19 cellular contexts compared by ENCODE assay signal in genomic region chr7:1141651-1142050, GRCh38. TPM values are rescaled to one million over a fixed set of nuclear protein-coding genes. Genes with fewer than 3 reads are reported as not detected.
A peak's percentile ranks its signal among the peaks of the same experiment; 100 is the strongest.
DNase-seq lines count a peak whose midpoint lies in the region; ATAC-seq and TF ChIP-seq lines count a peak whose summit lies in the region.
"Had no signal": no experiment of that assay in that cellular context is flagged by ENCODE, and none has a peak within 500 bp of the region (broad histone marks: within the 10 kb centered on the region; RNA-seq: fewer than 3 reads in every experiment).

No MANE protein-coding gene starts in this region.

- 85 to 89% methylated on average over 6 of the region's 6 CpGs for WGBS in aorta, 2 donors

- DNase-seq in NCI-H82 (lab: John Stamatoyannopoulos, UW) (peak; percentile 93), fibroblast of mammary gland (ENCODE audit: low read depth) (peak; percentile 44), posterior vena cava (ENCODE audit: low spot score) (peak; percentile 45), aorta (peak; percentile 11 to 13)
- DNase-seq in activated naive CD4-positive, alpha-beta T cell treated with anti-CD3 and anti-CD28 coated beads, Interleukin-2, amount 50 U/mL, for 72 hours (ENCODE audit: low spot score in 2 of 2): no peak
- DNase-seq: C1 segment of cervical spinal cord, DMS79 treated with DMSO at 0.1 percent for 48 hours, H7, HFFc6, IMR-90, Karpas-422, NCI-H1105, NCI-H2081, NCI-H2171 treated with DMSO at 0.1 percent for 48 hours, NCI-H446, NCI-H69, Right ventricle myocardium superior had no signal

- intact Hi-C loops in posterior vena cava (cut with DNase I) (no loop called here), aorta (cut with DNase I) (loop anchor here (5.0 kb wide), 3 partner anchors 144 to 164 kb away; partner anchors contain the start of gene COX19 (in 1 of the 2))

- H3K36me3 ChIP-seq in aorta (ENCODE audit: control insufficient read depth in 1 of 2, insufficient read depth in 2 of 2, low read length in 1 of 2): no peaks in the 10 kb centered on the region

- no peak overlapping the region for H3K27ac Mint-ChIP-seq in activated naive CD4-positive, alpha-beta T cell treated with anti-CD3 and anti-CD28 coated beads, Interleukin-2, amount 50 U/mL, for 72 hours
- H3K27ac Mint-ChIP-seq: HFFc6 had no signal

- no peaks in the 10 kb centered on the region for H3K9me3 ChIP-seq in aorta (ENCODE audit: control insufficient read depth, low read length)

- H3K4me3 ChIP-seq in fibroblast of mammary gland (ENCODE audit: control insufficient read depth, low read depth, low read length) (no peak overlapping the region), aorta (ENCODE audit: low read length in 2 of 2) (no peak overlapping the region)

- no peaks in the 10 kb centered on the region for H3K4me1 ChIP-seq in aorta (ENCODE audit: control insufficient read depth in 1 of 2, insufficient read depth in 2 of 2, low read length in 2 of 2)

- ATAC-seq in aorta (ENCODE audit: low FRiP score) (no peak), HG02970 (IDR thresholded peaks at IDR 0.05; ENCODE audit: low FRiP score, unreplicated experiment) (no peak), GM19351 (IDR thresholded peaks at IDR 0.05; ENCODE audit: unreplicated experiment) (no peak)
- ATAC-seq in activated naive CD4-positive, alpha-beta T cell treated with anti-CD3 and anti-CD28 coated beads, Interleukin-2, amount 50 U/mL, for 72 hours: no peak

- H3K36me3 Mint-ChIP-seq in activated naive CD4-positive, alpha-beta T cell treated with anti-CD3 and anti-CD28 coated beads, Interleukin-2, amount 50 U/mL, for 72 hours: no peaks in the 10 kb centered on the region

- no peaks in the 10 kb centered on the region for H3K9me3 Mint-ChIP-seq in activated naive CD4-positive, alpha-beta T cell treated with anti-CD3 and anti-CD28 coated beads, Interleukin-2, amount 50 U/mL, for 72 hours
- H3K9me3 Mint-ChIP-seq: HFFc6 had no signal

- TF ChIP-seq CTCF in fibroblast of mammary gland (conservative IDR thresholded peaks at IDR 0.05; ENCODE audit: control insufficient read depth, insufficient read depth, low read depth, low read length): no peak

- no peak overlapping the region for H3K27ac ChIP-seq in aorta (ENCODE audit: low read depth in 1 of 2, low read length in 2 of 2)

- no peaks in the 10 kb centered on the region for H3K27me3 ChIP-seq in aorta (ENCODE audit: control insufficient read depth in 1 of 2, insufficient read depth in 2 of 2, low read length in 1 of 2)

RNA-seq across cellular contexts. Expression of gene ZFAND2A, which starts 18.3 kb away (rescaled TPM):
- total RNA-seq in posterior vena cava (10 to 100 TPM; 22.6 to 30.9 TPM), aorta (10 to 100 TPM; 18.8 to 24.8 TPM)
- 10 to 100 TPM; 54.7 to 64.6 TPM for polyA plus RNA-seq in aorta
- total RNA-seq in activated naive CD4-positive, alpha-beta T cell treated with anti-CD3 and anti-CD28 coated beads, Interleukin-2, amount 50 U/mL, for 72 hours: 10 to 100 TPM; 27.6 to 29.8 TPM

RNA-seq across cellular contexts. Expression of gene GPER1, which starts 53.7 kb away (rescaled TPM):
- total RNA-seq in posterior vena cava: 1 to 10 TPM; 5.5 to 6.6 TPM
- 10 to 100 TPM in 1 of 2 donors, 1 to 10 TPM in 1; 4.5 to 11.2 TPM for total RNA-seq in aorta
- 1 to 10 TPM; 2.8 to 5.0 TPM for polyA plus RNA-seq in aorta
- total RNA-seq in activated naive CD4-positive, alpha-beta T cell treated with anti-CD3 and anti-CD28 coated beads, Interleukin-2, amount 50 U/mL, for 72 hours: not detected

Comparison
In these comparisons a context has a peak if more than half of its experiments do, and no peak if none do; other contexts are left out.
1. DNase-seq: peak in NCI-H82 (single experiment), fibroblast of mammary gland (single experiment), posterior vena cava (single experiment) and aorta (2 of 2); none in activated naive CD4-positive, alpha-beta T cell treated with anti-CD3 and anti-CD28 coated beads, Interleukin-2, amount 50 U/mL, for 72 hours (0 of 2).
2. RNA of gene GPER1, which starts 53.7 kb away (total RNA-seq): 4.5 to 11.2 TPM in aorta and 5.5 to 6.6 TPM in posterior vena cava; not detected in activated naive CD4-positive, alpha-beta T cell treated with anti-CD3 and anti-CD28 coated beads, Interleukin-2, amount 50 U/mL, for 72 hours; every median in the first group is over 4 times any median in the second.
3. intact Hi-C loops: an anchor here in aorta (5.0 kb wide); none called in posterior vena cava.